29 cellular contexts compared by ENCODE assay signal in the genomic region with DNA sequence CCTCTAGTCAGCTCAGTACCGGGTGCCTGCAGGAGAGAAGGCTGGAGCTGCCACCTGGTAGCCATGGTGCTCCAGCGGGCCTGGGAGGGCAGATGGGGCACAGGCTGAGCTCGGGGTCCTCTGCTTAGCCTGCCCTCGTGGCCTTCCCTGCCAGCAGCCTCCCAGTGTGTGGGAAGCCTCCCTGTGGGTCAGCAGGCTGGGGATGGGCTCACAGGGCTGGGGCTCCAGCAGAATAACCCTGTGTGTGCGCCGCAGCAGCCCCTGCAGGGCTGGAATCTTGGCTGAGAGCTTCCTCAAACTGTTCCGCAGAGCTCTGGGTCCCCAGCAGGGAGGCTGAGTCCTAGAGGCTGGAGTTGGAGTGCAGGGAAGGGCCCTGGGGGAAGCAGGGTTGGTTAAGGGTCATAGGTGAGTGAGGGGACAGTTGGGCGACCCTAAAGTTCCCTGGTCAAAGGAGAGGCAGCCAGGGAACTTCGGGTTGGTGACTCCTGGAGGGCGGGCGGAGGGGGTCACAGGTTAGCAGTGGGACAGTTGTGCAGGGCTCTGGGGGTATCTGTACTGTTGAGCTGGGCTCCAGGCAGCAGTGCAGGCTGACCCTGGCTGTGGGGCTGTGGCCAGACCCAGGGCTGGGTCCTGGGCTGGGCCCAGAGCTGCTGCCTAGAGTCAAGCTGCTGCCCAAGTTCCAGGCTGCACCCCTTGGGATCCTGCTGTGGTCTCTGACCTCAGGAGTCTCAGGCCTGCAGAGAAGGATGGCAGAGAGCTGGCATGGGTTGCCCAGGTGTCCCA. TPM values are rescaled to one million over a fixed set of nuclear protein-coding genes. Genes with fewer than 3 reads are reported as not detected.
"Had no signal": no experiment of that assay in that cellular context is flagged by ENCODE, and none has a peak within 500 bp of the region (broad histone marks: within the 10 kb centered on the region; RNA-seq: fewer than 3 reads in every experiment).

No MANE protein-coding gene starts in this region.

- H3K27ac ChIP-seq: Peyer's patch had no signal

- H3K36me3 Mint-ChIP-seq: activated naive CD8-positive, alpha-beta T cell; WTC11 had no signal

- H3K27me3 ChIP-seq: Peyer's patch had no signal

- H3K9me3 Mint-ChIP-seq: activated naive CD4-positive, alpha-beta T cell treated with anti-CD3 and anti-CD28 coated beads for 36 hours; activated T-cell treated with anti-CD3 and anti-CD28 coated beads, Interleukin-2, amount 50 U/mL, for 4 hours; T-cell; WTC11 had no signal

- H3K4me3 Mint-ChIP-seq: activated CD8-positive, alpha-beta T cell treated with anti-CD3 and anti-CD28 coated beads, Interleukin-2, amount 10 ng/mL, durations not matched to agents 7 days and 5 days; activated naive CD4-positive, alpha-beta T cell treated with anti-CD3 and anti-CD28 coated beads for 36 hours; activated naive CD8-positive, alpha-beta T cell; activated T-cell treated with anti-CD3 and anti-CD28 coated beads, Interleukin-2, amount 50 U/mL, for 4 hours; brain; T-cell; WTC11 had no signal

- ATAC-seq: activated CD8-positive, alpha-beta T cell treated with anti-CD3 and anti-CD28 coated beads, Interleukin-2, amount 10 ng/mL, durations not matched to agents 7 days and 5 days; activated T-cell treated with anti-CD3 and anti-CD28 coated beads, Interleukin-2, amount 50 U/mL, for 4 hours; WTC11 had no signal

- H3K36me3 ChIP-seq: Peyer's patch had no signal

- DNase-seq: activated CD4-positive, alpha-beta T cell treated with anti-CD3 and anti-CD28 coated beads for 48 hours; activated CD4-positive, alpha-beta T cell treated with anti-CD3 and anti-CD28 coated beads, Interleukin-2, amount 50 U/mL, for 4 hours; activated CD4-positive, CD25-positive, alpha-beta regulatory T cell treated with anti-CD3 and anti-CD28 coated beads, Interleukin-2, amount 50 U/mL, for 72 hours; activated CD8-positive, alpha-beta T cell treated with anti-CD3 and anti-CD28 coated beads, Interleukin-2, amount 10 ng/mL, durations not matched to agents 7 days and 5 days; activated effector memory CD4-positive, alpha-beta T cell treated with anti-CD3 and anti-CD28 coated beads, Interleukin-2, amount 50 U/mL, for 16 hours; activated naive CD4-positive, alpha-beta T cell treated with anti-CD3 and anti-CD28 coated beads for 36 hours; activated T-cell treated with anti-CD3 and anti-CD28 coated beads, Interleukin-2, amount 50 U/mL, for 4 hours; amygdala; cerebellar nuclear complex; Karpas-422; MM.1S; NCI-H1105; NCI-H1436; NCI-H1694 treated with DMSO at 0.1 percent for 48 hours; NCI-H2029 treated with DMSO at 0.1 percent for 48 hours; NCI-H345; NCI-H510A; NCI-H526 treated with DMSO at 0.1 percent for 48 hours; NCI-H82; Peyer's patch; SHP77 treated with DMSO at 0.1 percent for 48 hours; T-cell had no signal

- H3K4me1 Mint-ChIP-seq: brain, T-cell had no signal

- H3K27ac Mint-ChIP-seq: activated CD8-positive, alpha-beta T cell treated with anti-CD3 and anti-CD28 coated beads, Interleukin-2, amount 10 ng/mL, durations not matched to agents 7 days and 5 days; activated naive CD4-positive, alpha-beta T cell treated with anti-CD3 and anti-CD28 coated beads for 36 hours; activated naive CD8-positive, alpha-beta T cell; T-cell; WTC11 had no signal

- H3K9me3 ChIP-seq: Peyer's patch had no signal

- FAIRE-seq: astrocyte, colon had no signal

- H3K4me1 ChIP-seq: Peyer's patch had no signal

- H3K4me3 ChIP-seq: Peyer's patch had no signal

RNA-seq across cellular contexts. Expression of a gene that starts 23.3 kb away (rescaled TPM):
- total RNA-seq: activated CD8-positive, alpha-beta T cell treated with anti-CD3 and anti-CD28 coated beads, Interleukin-2, amount 10 ng/mL, durations not matched to agents 7 days and 5 days; activated naive CD4-positive, alpha-beta T cell treated with anti-CD3 and anti-CD28 coated beads for 36 hours; activated T-cell treated with anti-CD3 and anti-CD28 coated beads, Interleukin-2, amount 50 U/mL, for 4 hours; astrocyte; OCI-LY7; Peyer's patch; SK-MEL-5; T-cell; WTC11 had no signal

RNA-seq across cellular contexts. Expression of a gene that starts 32.6 kb away (rescaled TPM):
- total RNA-seq: SK-MEL-5 had no signal
